Comparison of ENCODE assay signal across 1 cellular context in genomic region chr5:95967236-95967635, GRCh38.
A peak's percentile ranks its signal among the peaks of the same experiment; 100 is the strongest.
TF ChIP-seq lines count a peak whose summit lies in the region.

No MANE protein-coding gene starts in this region.

TF ChIP-seq in HEK293, 187 proteins besides CTCF, POLR2A, EP300 and RAD21 (continued from another document and continues in another):
- 0 out of 2 replicates have a peak, but pooled peaks have one; percentile 35 for TF ChIP-seq ZNF560 (tag by site-specific recombination; IDR thresholded peaks at IDR 0.05; ENCODE audit: borderline replicate concordance)
- no peak for TF ChIP-seq OVOL3 (tag by site-specific recombination; IDR thresholded peaks at IDR 0.05)
- no peak for TF ChIP-seq ZNF837 (tag by site-specific recombination; IDR thresholded peaks at IDR 0.05)
- no peak for TF ChIP-seq ZNF830 (tag by site-specific recombination; IDR thresholded peaks at IDR 0.05; ENCODE audit: low read depth)
- TF ChIP-seq ZNF221 (tag by site-specific recombination; IDR thresholded peaks at IDR 0.05; ENCODE audit: borderline replicate concordance): no peak
- TF ChIP-seq AEBP2 (tag by site-specific recombination; IDR thresholded peaks at IDR 0.05; ENCODE audit: borderline replicate concordance): no peak
- TF ChIP-seq ZNF266 (tag by site-specific recombination; IDR thresholded peaks at IDR 0.05; ENCODE audit: low read depth): peak; percentile 66; the same call in 1 of the 2 replicates
- no peak for TF ChIP-seq ZNF530 (tag by site-specific recombination; IDR thresholded peaks at IDR 0.05; ENCODE audit: low read depth)
- TF ChIP-seq MZF1 (tag by site-specific recombination; IDR thresholded peaks at IDR 0.05; ENCODE audit: borderline replicate concordance): no peak
- no peak for TF ChIP-seq ZNF596 (tag by site-specific recombination; IDR thresholded peaks at IDR 0.05)
- TF ChIP-seq ZNF416 (tag by site-specific recombination; IDR thresholded peaks at IDR 0.05): no peak
- no peak for TF ChIP-seq ZNF311 (tag by site-specific recombination; IDR thresholded peaks at IDR 0.05; ENCODE audit: borderline replicate concordance)
- TF ChIP-seq, protein P1, sequence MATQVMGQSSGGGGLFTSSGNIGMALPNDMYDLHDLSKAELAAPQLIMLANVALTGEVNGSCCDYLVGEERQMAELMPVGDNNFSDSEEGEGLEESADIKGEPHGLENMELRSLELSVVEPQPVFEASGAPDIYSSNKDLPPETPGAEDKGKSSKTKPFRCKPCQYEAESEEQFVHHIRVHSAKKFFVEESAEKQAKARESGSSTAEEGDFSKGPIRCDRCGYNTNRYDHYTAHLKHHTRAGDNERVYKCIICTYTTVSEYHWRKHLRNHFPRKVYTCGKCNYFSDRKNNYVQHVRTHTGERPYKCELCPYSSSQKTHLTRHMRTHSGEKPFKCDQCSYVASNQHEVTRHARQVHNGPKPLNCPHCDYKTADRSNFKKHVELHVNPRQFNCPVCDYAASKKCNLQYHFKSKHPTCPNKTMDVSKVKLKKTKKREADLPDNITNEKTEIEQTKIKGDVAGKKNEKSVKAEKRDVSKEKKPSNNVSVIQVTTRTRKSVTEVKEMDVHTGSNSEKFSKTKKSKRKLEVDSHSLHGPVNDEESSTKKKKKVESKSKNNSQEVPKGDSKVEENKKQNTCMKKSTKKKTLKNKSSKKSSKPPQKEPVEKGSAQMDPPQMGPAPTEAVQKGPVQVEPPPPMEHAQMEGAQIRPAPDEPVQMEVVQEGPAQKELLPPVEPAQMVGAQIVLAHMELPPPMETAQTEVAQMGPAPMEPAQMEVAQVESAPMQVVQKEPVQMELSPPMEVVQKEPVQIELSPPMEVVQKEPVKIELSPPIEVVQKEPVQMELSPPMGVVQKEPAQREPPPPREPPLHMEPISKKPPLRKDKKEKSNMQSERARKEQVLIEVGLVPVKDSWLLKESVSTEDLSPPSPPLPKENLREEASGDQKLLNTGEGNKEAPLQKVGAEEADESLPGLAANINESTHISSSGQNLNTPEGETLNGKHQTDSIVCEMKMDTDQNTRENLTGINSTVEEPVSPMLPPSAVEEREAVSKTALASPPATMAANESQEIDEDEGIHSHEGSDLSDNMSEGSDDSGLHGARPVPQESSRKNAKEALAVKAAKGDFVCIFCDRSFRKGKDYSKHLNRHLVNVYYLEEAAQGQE (tag by site-specific recombination; IDR thresholded peaks at IDR 0.05): peak; percentile 53; the same call in 1 of the 2 replicates
- peak; percentile 78 for TF ChIP-seq ZNF426 (tag by site-specific recombination; IDR thresholded peaks at IDR 0.05)
- no peak for TF ChIP-seq ZNF670 (tag by site-specific recombination; IDR thresholded peaks at IDR 0.05; ENCODE audit: low read depth)
- no peak for TF ChIP-seq ZFHX2 (tag by site-specific recombination; conservative IDR thresholded peaks at IDR 0.05)
- TF ChIP-seq ZNF654 (tag by site-specific recombination; IDR thresholded peaks at IDR 0.05; ENCODE audit: low read depth): peak; percentile 21; the same call in 1 of the 2 replicates
- TF ChIP-seq, protein P2, sequence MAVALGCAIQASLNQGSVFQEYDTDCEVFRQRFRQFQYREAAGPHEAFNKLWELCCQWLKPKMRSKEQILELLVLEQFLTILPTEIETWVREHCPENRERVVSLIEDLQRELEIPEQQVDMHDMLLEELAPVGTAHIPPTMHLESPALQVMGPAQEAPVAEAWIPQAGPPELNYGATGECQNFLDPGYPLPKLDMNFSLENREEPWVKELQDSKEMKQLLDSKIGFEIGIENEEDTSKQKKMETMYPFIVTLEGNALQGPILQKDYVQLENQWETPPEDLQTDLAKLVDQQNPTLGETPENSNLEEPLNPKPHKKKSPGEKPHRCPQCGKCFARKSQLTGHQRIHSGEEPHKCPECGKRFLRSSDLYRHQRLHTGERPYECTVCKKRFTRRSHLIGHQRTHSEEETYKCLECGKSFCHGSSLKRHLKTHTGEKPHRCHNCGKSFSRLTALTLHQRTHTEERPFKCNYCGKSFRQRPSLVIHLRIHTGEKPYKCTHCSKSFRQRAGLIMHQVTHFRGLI (tag by site-specific recombination; IDR thresholded peaks at IDR 0.05): no peak
- TF ChIP-seq, protein P3, sequence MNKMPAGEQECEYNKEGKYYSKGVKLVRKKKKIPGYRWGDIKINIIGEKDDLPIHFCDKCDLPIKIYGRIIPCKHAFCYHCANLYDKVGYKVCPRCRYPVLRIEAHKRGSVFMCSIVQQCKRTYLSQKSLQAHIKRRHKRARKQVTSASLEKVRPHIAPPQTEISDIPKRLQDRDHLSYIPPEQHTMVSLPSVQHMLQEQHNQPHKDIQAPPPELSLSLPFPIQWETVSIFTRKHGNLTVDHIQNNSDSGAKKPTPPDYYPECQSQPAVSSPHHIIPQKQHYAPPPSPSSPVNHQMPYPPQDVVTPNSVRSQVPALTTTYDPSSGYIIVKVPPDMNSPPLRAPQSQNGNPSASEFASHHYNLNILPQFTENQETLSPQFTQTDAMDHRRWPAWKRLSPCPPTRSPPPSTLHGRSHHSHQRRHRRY (tag by site-specific recombination; IDR thresholded peaks at IDR 0.05): no peak
- no peak for TF ChIP-seq ZNF10 (tag by site-specific recombination; IDR thresholded peaks at IDR 0.05)
- TF ChIP-seq ZNF664 (tag by site-specific recombination; IDR thresholded peaks at IDR 0.05): peak; percentile 52; the same call in 1 of the 2 replicates
- TF ChIP-seq ZNF747 (tag by site-specific recombination; IDR thresholded peaks at IDR 0.05): no peak
- TF ChIP-seq ZNF791 (tag by site-specific recombination; IDR thresholded peaks at IDR 0.05): no peak
- no peak for TF ChIP-seq ZNF660 (tag by site-specific recombination; IDR thresholded peaks at IDR 0.05)
- TF ChIP-seq ZNF366 (tag by site-specific recombination; conservative IDR thresholded peaks at IDR 0.05): no peak
- TF ChIP-seq ZBTB11 (tag by site-specific recombination; conservative IDR thresholded peaks at IDR 0.05; ENCODE audit: low read depth): peak; percentile 73
- 0 out of 2 replicates have a peak, but pooled peaks have one; percentile 21 for TF ChIP-seq SP3 (tag by site-specific recombination; IDR thresholded peaks at IDR 0.05)
- TF ChIP-seq ZNF521 (tag by site-specific recombination; IDR thresholded peaks at IDR 0.05): no peak
- no peak for TF ChIP-seq PRDM1 (tag by site-specific recombination; IDR thresholded peaks at IDR 0.05)
- TF ChIP-seq ZNF423 (tag by site-specific recombination; IDR thresholded peaks at IDR 0.05): no peak
- TF ChIP-seq TSHZ1 (tag by site-specific recombination; IDR thresholded peaks at IDR 0.05; ENCODE audit: borderline replicate concordance): no peak
- TF ChIP-seq ZSCAN30 (tag by site-specific recombination; IDR thresholded peaks at IDR 0.05): no peak
- peak; percentile 88 for TF ChIP-seq ZNF394 (tag by site-specific recombination; IDR thresholded peaks at IDR 0.05; ENCODE audit: borderline replicate concordance)
- TF ChIP-seq BCL11B (tag by site-specific recombination; IDR thresholded peaks at IDR 0.05; ENCODE audit: low read depth): no peak
- TF ChIP-seq ZNF610 (tag by site-specific recombination; IDR thresholded peaks at IDR 0.05; ENCODE audit: borderline replicate concordance): no peak
- TF ChIP-seq ZBTB21 (tag by site-specific recombination; IDR thresholded peaks at IDR 0.05): peak; percentile 40; the same call in 1 of the 2 replicates
- TF ChIP-seq ZNF274 (IDR thresholded peaks at IDR 0.05; ENCODE audit: low read length): no peak
- no peak for TF ChIP-seq ZNF274 (tag by site-specific recombination; IDR thresholded peaks at IDR 0.05; ENCODE audit: borderline replicate concordance)
- no peak for TF ChIP-seq SP2 (tag by site-specific recombination; IDR thresholded peaks at IDR 0.05)
- no peak for TF ChIP-seq TCF7L2 (IDR thresholded peaks at IDR 0.05; ENCODE audit: borderline replicate concordance, low read depth, low read length)
- no peak for TF ChIP-seq ZNF248 (tag by site-specific recombination; IDR thresholded peaks at IDR 0.05)
- TF ChIP-seq ZNF335 (tag by site-specific recombination; conservative IDR thresholded peaks at IDR 0.05): no peak
- no peak for TF ChIP-seq ZNF302 (tag by site-specific recombination; IDR thresholded peaks at IDR 0.05; ENCODE audit: low read depth)
- no peak for TF ChIP-seq ZNF585B (tag by site-specific recombination; IDR thresholded peaks at IDR 0.05)
- TF ChIP-seq ZNF140 (tag by site-specific recombination; IDR thresholded peaks at IDR 0.05): peak; percentile 64; the same call in 1 of the 2 replicates
- no peak for TF ChIP-seq ZNF529 (tag by site-specific recombination; IDR thresholded peaks at IDR 0.05; ENCODE audit: insufficient replicate concordance)
- TF ChIP-seq ZFP37 (tag by site-specific recombination; IDR thresholded peaks at IDR 0.05): no peak
- no peak for TF ChIP-seq ZNF324 (tag by site-specific recombination; IDR thresholded peaks at IDR 0.05)
- no peak for TF ChIP-seq ZNF76 (tag by site-specific recombination; IDR thresholded peaks at IDR 0.05; ENCODE audit: borderline replicate concordance, low read depth)
- TF ChIP-seq, protein P4, sequence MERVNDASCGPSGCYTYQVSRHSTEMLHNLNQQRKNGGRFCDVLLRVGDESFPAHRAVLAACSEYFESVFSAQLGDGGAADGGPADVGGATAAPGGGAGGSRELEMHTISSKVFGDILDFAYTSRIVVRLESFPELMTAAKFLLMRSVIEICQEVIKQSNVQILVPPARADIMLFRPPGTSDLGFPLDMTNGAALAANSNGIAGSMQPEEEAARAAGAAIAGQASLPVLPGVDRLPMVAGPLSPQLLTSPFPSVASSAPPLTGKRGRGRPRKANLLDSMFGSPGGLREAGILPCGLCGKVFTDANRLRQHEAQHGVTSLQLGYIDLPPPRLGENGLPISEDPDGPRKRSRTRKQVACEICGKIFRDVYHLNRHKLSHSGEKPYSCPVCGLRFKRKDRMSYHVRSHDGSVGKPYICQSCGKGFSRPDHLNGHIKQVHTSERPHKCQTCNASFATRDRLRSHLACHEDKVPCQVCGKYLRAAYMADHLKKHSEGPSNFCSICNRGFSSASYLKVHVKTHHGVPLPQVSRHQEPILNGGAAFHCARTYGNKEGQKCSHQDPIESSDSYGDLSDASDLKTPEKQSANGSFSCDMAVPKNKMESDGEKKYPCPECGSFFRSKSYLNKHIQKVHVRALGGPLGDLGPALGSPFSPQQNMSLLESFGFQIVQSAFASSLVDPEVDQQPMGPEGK (tag by site-specific recombination; IDR thresholded peaks at IDR 0.05): no peak
- peak; percentile 50 for TF ChIP-seq ZNF510 (tag by site-specific recombination; IDR thresholded peaks at IDR 0.05; ENCODE audit: insufficient replicate concordance)
